Comparison of ENCODE assay signal across 28 cellular contexts in genomic region chr2:102126169-102126568, GRCh38. TPM values are rescaled to one million over a fixed set of nuclear protein-coding genes. Genes with fewer than 3 reads are reported as not detected.
"Had no signal": no experiment of that assay in that cellular context is flagged by ENCODE, and none has a peak within 500 bp of the region (broad histone marks: within the 10 kb centered on the region; RNA-seq: fewer than 3 reads in every experiment).

No MANE protein-coding gene starts in this region.

- H3K4me2 ChIP-seq: hepatocyte had no signal

- H3K4me3 ChIP-seq: breast epithelium, hepatocyte, left ventricle myocardium inferior, thoracic aorta, vagina had no signal

- H3K36me3 ChIP-seq: breast epithelium, left ventricle myocardium inferior, thoracic aorta, vagina had no signal

- FAIRE-seq: colon, frontal cortex had no signal

- H3K36me3 Mint-ChIP-seq: activated naive CD8-positive, alpha-beta T cell treated with anti-CD3 and anti-CD28 coated beads, Interleukin-2, amount 10 ng/mL, durations not matched to agents 7 days and 5 days; immature natural killer cell; type B pancreatic cell had no signal

- H3K27me3 ChIP-seq: breast epithelium, hepatocyte, vagina had no signal

- H3K27me3 Mint-ChIP-seq: activated CD8-positive, alpha-beta T cell treated with anti-CD3 and anti-CD28 coated beads for 36 hours; type B pancreatic cell had no signal

- H3K4me3 Mint-ChIP-seq: activated B cell treated with CpG ODN at 0.5 μM for 24 hours; activated CD8-positive, alpha-beta T cell treated with anti-CD3 and anti-CD28 coated beads for 36 hours; activated naive CD8-positive, alpha-beta T cell treated with anti-CD3 and anti-CD28 coated beads, Interleukin-2, amount 10 ng/mL, durations not matched to agents 7 days and 5 days; activated T-helper 1 cell treated with anti-CD3 and anti-CD28 coated beads, Interleukin-12 subunit alpha, Interleukin-12 subunit beta, Interleukin-2, Interleukin-4 antibody, amounts not matched to agents 30 ng/mL and 10 ng/mL and 1 ng/mL, durations not matched to agents 14 hours and 24 hours and 36 hours; central memory CD8-positive, alpha-beta T cell; immature natural killer cell; naive thymus-derived CD4-positive, alpha-beta T cell; neural crest cell; type B pancreatic cell had no signal

- H2AFZ ChIP-seq: hepatocyte had no signal

- H3K27ac ChIP-seq: left ventricle myocardium inferior, thoracic aorta, vagina had no signal

- H3K27ac Mint-ChIP-seq: activated B cell treated with CpG ODN at 0.5 μM for 24 hours; activated CD8-positive, alpha-beta T cell treated with anti-CD3 and anti-CD28 coated beads for 36 hours; activated naive CD8-positive, alpha-beta T cell treated with anti-CD3 and anti-CD28 coated beads, Interleukin-2, amount 10 ng/mL, durations not matched to agents 7 days and 5 days; activated T-helper 1 cell treated with anti-CD3 and anti-CD28 coated beads, Interleukin-12 subunit alpha, Interleukin-12 subunit beta, Interleukin-2, Interleukin-4 antibody, amounts not matched to agents 30 ng/mL and 10 ng/mL and 1 ng/mL, durations not matched to agents 14 hours and 24 hours and 36 hours; immature natural killer cell; progenitor cell of endocrine pancreas; type B pancreatic cell had no signal

- H3K9me3 ChIP-seq: breast epithelium, left ventricle myocardium inferior, thoracic aorta, vagina had no signal

- DNase-seq: activated B cell treated with CpG ODN at 0.5 μM for 24 hours; activated CD4-positive, alpha-beta T cell treated with anti-CD3 and anti-CD28 coated beads for 4 hours; activated CD8-positive, alpha-beta T cell treated with anti-CD3 and anti-CD28 coated beads for 36 hours; activated gamma-delta T cell treated with Interleukin-2 at 50 U/mL for 16 hours; activated naive CD8-positive, alpha-beta T cell treated with anti-CD3 and anti-CD28 coated beads, Interleukin-2, amount 10 ng/mL, durations not matched to agents 7 days and 5 days; amniotic stem cell; effector memory CD4-positive, alpha-beta T cell; glutamatergic neuron; immature natural killer cell; kidney glomerular epithelial cell; left ventricle myocardium inferior; occipital lobe; stimulated activated CD4-positive, alpha-beta T cell treated with anti-CD3 and anti-CD28 coated beads, Interleukin-4, amount 100 ng/mL, for 24 hours; stimulated activated naive CD4-positive, alpha-beta T cell treated with Interleukin-2 at 50 U/mL for 16 hours; T-helper 9 cell had no signal

- H3K9me3 Mint-ChIP-seq: immature natural killer cell, neural crest cell had no signal

- H3K4me1 Mint-ChIP-seq: activated B cell treated with CpG ODN at 0.5 μM for 24 hours; activated naive CD8-positive, alpha-beta T cell treated with anti-CD3 and anti-CD28 coated beads, Interleukin-2, amount 10 ng/mL, durations not matched to agents 7 days and 5 days; central memory CD8-positive, alpha-beta T cell; immature natural killer cell had no signal

- H3K4me1 ChIP-seq: breast epithelium had no signal

- ATAC-seq: activated CD8-positive, alpha-beta T cell treated with anti-CD3 and anti-CD28 coated beads for 36 hours; esophagus mucosa; naive thymus-derived CD4-positive, alpha-beta T cell had no signal

RNA-seq across cellular contexts. Expression of gene IL1R1, which starts 16.4 kb away (rescaled TPM):
- total RNA-seq: activated B cell treated with CpG ODN at 0.5 μM for 24 hours had no signal
- polyA plus RNA-seq: naive thymus-derived CD4-positive, alpha-beta T cell had no signal
